Comparison of ENCODE assay signal across 1 cellular context in the genomic region with DNA sequence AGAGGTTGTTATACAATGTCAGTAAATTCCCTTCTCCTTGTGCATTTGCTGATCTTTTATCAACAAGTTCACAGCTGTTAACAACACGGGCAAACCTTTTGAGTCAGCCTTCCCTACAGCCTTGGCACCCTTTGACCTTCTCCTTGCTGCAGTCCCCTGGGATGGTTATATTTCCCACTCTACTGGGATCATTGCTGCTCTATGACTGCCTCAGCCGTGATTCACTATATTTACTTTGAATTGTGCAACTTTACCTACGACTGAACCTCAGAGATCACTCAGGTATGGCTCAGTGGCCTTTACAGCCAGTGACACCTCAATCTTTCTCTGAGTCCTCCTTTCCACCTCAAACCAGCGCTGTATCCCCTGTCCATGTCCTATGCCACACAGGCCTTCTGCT.
TF ChIP-seq lines count a peak whose summit lies in the region.

No MANE protein-coding gene starts in this region.

TF ChIP-seq in HepG2, 621 proteins besides CTCF, POLR2A, EP300 and RAD21 (continued from another document):
- TF ChIP-seq FOXA3 (CRISPR knock-in tag; IDR thresholded peaks at IDR 0.05), result 0 out of 2 replicates have a peak, but pooled peaks have one; percentile 17
- TF ChIP-seq ZNF660 (CRISPR knock-in tag; IDR thresholded peaks at IDR 0.05; ENCODE audit: borderline replicate concordance, low read depth), result no peak
- no peak for TF ChIP-seq PHF5A (CRISPR knock-in tag; IDR thresholded peaks at IDR 0.05; ENCODE audit: low read depth, unreplicated experiment)
- TF ChIP-seq, protein P1, sequence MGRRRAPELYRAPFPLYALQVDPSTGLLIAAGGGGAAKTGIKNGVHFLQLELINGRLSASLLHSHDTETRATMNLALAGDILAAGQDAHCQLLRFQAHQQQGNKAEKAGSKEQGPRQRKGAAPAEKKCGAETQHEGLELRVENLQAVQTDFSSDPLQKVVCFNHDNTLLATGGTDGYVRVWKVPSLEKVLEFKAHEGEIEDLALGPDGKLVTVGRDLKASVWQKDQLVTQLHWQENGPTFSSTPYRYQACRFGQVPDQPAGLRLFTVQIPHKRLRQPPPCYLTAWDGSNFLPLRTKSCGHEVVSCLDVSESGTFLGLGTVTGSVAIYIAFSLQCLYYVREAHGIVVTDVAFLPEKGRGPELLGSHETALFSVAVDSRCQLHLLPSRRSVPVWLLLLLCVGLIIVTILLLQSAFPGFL (CRISPR knock-in tag; IDR thresholded peaks at IDR 0.05), result no peak
- TF ChIP-seq RNF2 (conservative IDR thresholded peaks at IDR 0.05; ENCODE audit: low read depth), result no peak
- TF ChIP-seq YEATS4 (CRISPR knock-in tag; IDR thresholded peaks at IDR 0.05; ENCODE audit: borderline replicate concordance), result no peak
- TF ChIP-seq FOSL2 (CRISPR knock-in tag; IDR thresholded peaks at IDR 0.05), result peak; percentile 84
- TF ChIP-seq, protein P2, sequence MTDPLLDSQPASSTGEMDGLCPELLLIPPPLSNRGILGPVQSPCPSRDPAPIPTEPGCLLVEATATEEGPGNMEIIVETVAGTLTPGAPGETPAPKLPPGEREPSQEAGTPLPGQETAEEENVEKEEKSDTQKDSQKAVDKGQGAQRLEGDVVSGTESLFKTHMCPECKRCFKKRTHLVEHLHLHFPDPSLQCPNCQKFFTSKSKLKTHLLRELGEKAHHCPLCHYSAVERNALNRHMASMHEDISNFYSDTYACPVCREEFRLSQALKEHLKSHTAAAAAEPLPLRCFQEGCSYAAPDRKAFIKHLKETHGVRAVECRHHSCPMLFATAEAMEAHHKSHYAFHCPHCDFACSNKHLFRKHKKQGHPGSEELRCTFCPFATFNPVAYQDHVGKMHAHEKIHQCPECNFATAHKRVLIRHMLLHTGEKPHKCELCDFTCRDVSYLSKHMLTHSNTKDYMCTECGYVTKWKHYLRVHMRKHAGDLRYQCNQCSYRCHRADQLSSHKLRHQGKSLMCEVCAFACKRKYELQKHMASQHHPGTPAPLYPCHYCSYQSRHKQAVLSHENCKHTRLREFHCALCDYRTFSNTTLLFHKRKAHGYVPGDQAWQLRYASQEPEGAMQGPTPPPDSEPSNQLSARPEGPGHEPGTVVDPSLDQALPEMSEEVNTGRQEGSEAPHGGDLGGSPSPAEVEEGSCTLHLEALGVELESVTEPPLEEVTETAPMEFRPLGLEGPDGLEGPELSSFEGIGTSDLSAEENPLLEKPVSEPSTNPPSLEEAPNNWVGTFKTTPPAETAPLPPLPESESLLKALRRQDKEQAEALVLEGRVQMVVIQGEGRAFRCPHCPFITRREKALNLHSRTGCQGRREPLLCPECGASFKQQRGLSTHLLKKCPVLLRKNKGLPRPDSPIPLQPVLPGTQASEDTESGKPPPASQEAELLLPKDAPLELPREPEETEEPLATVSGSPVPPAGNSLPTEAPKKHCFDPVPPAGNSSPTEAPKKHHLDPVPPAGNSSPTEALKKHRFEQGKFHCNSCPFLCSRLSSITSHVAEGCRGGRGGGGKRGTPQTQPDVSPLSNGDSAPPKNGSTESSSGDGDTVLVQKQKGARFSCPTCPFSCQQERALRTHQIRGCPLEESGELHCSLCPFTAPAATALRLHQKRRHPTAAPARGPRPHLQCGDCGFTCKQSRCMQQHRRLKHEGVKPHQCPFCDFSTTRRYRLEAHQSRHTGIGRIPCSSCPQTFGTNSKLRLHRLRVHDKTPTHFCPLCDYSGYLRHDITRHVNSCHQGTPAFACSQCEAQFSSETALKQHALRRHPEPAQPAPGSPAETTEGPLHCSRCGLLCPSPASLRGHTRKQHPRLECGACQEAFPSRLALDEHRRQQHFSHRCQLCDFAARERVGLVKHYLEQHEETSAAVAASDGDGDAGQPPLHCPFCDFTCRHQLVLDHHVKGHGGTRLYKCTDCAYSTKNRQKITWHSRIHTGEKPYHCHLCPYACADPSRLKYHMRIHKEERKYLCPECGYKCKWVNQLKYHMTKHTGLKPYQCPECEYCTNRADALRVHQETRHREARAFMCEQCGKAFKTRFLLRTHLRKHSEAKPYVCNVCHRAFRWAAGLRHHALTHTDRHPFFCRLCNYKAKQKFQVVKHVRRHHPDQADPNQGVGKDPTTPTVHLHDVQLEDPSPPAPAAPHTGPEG (CRISPR knock-in tag; IDR thresholded peaks at IDR 0.05), result no peak
- peak; percentile 61; the same call in 1 of the 2 replicates for TF ChIP-seq CEBPB (IDR thresholded peaks at IDR 0.05; ENCODE audit: borderline replicate concordance, low read depth, low read length)
- no peak for TF ChIP-seq ATM (IDR thresholded peaks at IDR 0.05; ENCODE audit: borderline replicate concordance)
- no peak for TF ChIP-seq CC2D1A (CRISPR knock-in tag; IDR thresholded peaks at IDR 0.05)
- TF ChIP-seq ZMYM3 (CRISPR knock-in tag; IDR thresholded peaks at IDR 0.05), result no peak
- TF ChIP-seq SIN3B (IDR thresholded peaks at IDR 0.05; ENCODE audit: low read length), result no peak
- no peak for TF ChIP-seq SETDB1 (CRISPR knock-in tag; IDR thresholded peaks at IDR 0.05; ENCODE audit: borderline replicate concordance)
- TF ChIP-seq CENPX (CRISPR knock-in tag; IDR thresholded peaks at IDR 0.05), result no peak
- TF ChIP-seq ZFP36L1 (CRISPR knock-in tag; IDR thresholded peaks at IDR 0.05), result no peak
- peak; percentile 48 for TF ChIP-seq CEBPG (CRISPR knock-in tag; IDR thresholded peaks at IDR 0.05)
- TF ChIP-seq GFI1 (CRISPR knock-in tag; IDR thresholded peaks at IDR 0.05; ENCODE audit: borderline replicate concordance), result peak; percentile 57
